In genomic region chr10:130864951-130865350, GRCh38 we compare ENCODE assay signal across 29 cellular contexts.
"Had no signal": no experiment of that assay in that cellular context is flagged by ENCODE, and none has a peak within 500 bp of the region (broad histone marks: within the 10 kb centered on the region; RNA-seq: fewer than 3 reads in every experiment).

No MANE protein-coding gene starts in this region.

- H3K27me3 ChIP-seq: adrenal gland, body of pancreas, colonic mucosa had no signal

- H3K4me1 ChIP-seq: adrenal gland, body of pancreas, colonic mucosa had no signal

- H3K4me3 ChIP-seq: adrenal gland, body of pancreas, colonic mucosa, dorsolateral prefrontal cortex had no signal

- DNase-seq: activated B cell treated with CpG ODN at 0.5 μM for 24 hours; activated CD4-positive, alpha-beta T cell treated with anti-CD3 and anti-CD28 coated beads for 48 hours; activated CD4-positive, alpha-beta T cell treated with anti-CD3 and anti-CD28 coated beads, Interleukin-2, amount 50 U/mL, for 1 hour; activated CD4-positive, alpha-beta T cell treated with anti-CD3 and anti-CD28 coated beads, Interleukin-2, amount 50 U/mL, for 48 hours; activated CD8-positive, alpha-beta memory T cell treated with anti-CD3 and anti-CD28 coated beads for 24 hours; activated CD8-positive, alpha-beta T cell treated with anti-CD3 and anti-CD28 coated beads for 36 hours; activated effector memory CD4-positive, alpha-beta T cell treated with Interleukin-2 at 50 U/mL for 16 hours; activated gamma-delta T cell treated with Interleukin-2 at 50 U/mL for 16 hours; activated naive CD4-positive, alpha-beta T cell treated with anti-CD3 and anti-CD28 coated beads, Interleukin-2, amount 50 U/mL, for 16 hours; activated naive CD4-positive, alpha-beta T cell treated with Interleukin-2 at 50 U/mL for 16 hours; activated T-cell treated with anti-CD3 and anti-CD28 coated beads, Interleukin-2, amount 50 U/mL, for 4 hours; adrenal gland; amygdala; aorta; body of pancreas; central memory CD4-positive, alpha-beta T cell; cerebellar nuclear complex; colonic mucosa; dorsolateral prefrontal cortex; effector memory CD4-positive, alpha-beta T cell; endodermal cell; foreskin fibroblast; T-helper 1 cell; T-helper 17 cell; T1000 had no signal

- H3K9me3 ChIP-seq: adrenal gland, body of pancreas, colonic mucosa had no signal

- H3K36me3 ChIP-seq: adrenal gland, colonic mucosa, WERI-Rb-1 had no signal

- H3K27ac ChIP-seq: adrenal gland, body of pancreas, colonic mucosa, dorsolateral prefrontal cortex, WERI-Rb-1 had no signal

- ATAC-seq: activated CD4-positive, CD25-positive, alpha-beta regulatory T cell treated with anti-CD3 and anti-CD28 coated beads, Interleukin-2, amount 50 U/mL, for 24 hours; activated CD8-positive, alpha-beta T cell treated with anti-CD3 and anti-CD28 coated beads for 36 hours; activated T-cell treated with anti-CD3 and anti-CD28 coated beads, Interleukin-2, amount 50 U/mL, for 4 hours; activated T-helper 17 cell treated with anti-CD3 and anti-CD28 coated beads, Interleukin-2, amount 50 U/mL, for 72 hours; body of pancreas; esophagus mucosa; T-helper 17 cell had no signal
